In genomic region chr11:112989198-112989597, GRCh38 we compare ENCODE assay signal across 9 cellular contexts. TPM values are rescaled to one million over a fixed set of nuclear protein-coding genes. Genes with fewer than 3 reads are reported as not detected.
"Had no signal": no experiment of that assay in that cellular context is flagged by ENCODE, and none has a peak within 500 bp of the region (broad histone marks: within the 10 kb centered on the region; RNA-seq: fewer than 3 reads in every experiment).

No MANE protein-coding gene starts in this region.

- DNase-seq: IMR-90, KBM-7, KG1 had no signal

- ATAC-seq: K562 had no signal

- FAIRE-seq: HTR-8/SVneo, K562 had no signal

- H3K4me3 ChIP-seq: K562 had no signal

- H3K4me2 ChIP-seq: KMS-11 had no signal

- H3K9ac ChIP-seq: KMS-11 had no signal

- H3K27ac ChIP-seq: HL-60, KMS-11 had no signal

RNA-seq across cellular contexts. Expression of gene NCAM1, which starts 28.0 kb away (rescaled TPM):
- total RNA-seq: HT-29 had no signal
- polyA plus RNA-seq: IgD-negative memory B cell had no signal
